1 cellular context compared by ENCODE assay signal in the genomic region with DNA sequence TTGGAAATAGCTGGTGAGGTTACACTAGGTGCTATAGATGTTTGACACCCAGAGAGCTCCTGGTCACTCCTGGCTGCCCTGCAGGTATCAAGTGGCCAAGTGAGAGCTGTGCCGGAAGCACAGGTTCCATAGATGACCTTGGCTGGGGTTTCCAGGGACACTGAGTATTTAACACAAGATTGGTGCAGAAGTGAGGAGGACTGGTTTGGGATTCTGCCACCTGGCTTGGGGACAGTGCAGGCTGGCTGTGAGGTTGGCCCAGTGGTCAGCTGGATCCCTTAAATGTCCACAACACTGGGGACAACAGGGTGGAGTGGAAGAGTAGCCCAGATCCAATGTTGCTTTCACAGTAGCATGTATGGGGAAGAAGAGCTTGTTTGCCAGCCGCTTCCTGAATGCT.
TF ChIP-seq lines count a peak whose summit lies in the region.

No MANE protein-coding gene starts in this region.

TF ChIP-seq in H1, 55 proteins besides CTCF, POLR2A, EP300 and RAD21:
- TF ChIP-seq NRF1 (IDR thresholded peaks at IDR 0.05; ENCODE audit: low read depth, low read length) = no peak
- no peak for TF ChIP-seq SRF (IDR thresholded peaks at IDR 0.05; ENCODE audit: low read depth, low read length)
- TF ChIP-seq KDM5A (IDR thresholded peaks at IDR 0.05; ENCODE audit: low read length) = no peak
- TF ChIP-seq CREB1 (IDR thresholded peaks at IDR 0.05) = no peak
- no peak for TF ChIP-seq CHD1 (IDR thresholded peaks at IDR 0.05; ENCODE audit: low read depth, low read length)
- TF ChIP-seq KDM4A (IDR thresholded peaks at IDR 0.05; ENCODE audit: low read depth, low read length, severe bottlenecking) = no peak
- no peak for TF ChIP-seq HDAC2 (IDR thresholded peaks at IDR 0.05; ENCODE audit: borderline replicate concordance in 1 of 2, low read depth in 2 of 2, low read length in 2 of 2)
- no peak for TF ChIP-seq CEBPB (IDR thresholded peaks at IDR 0.05; ENCODE audit: low read depth, low read length)
- TF ChIP-seq TAF7 (optimal IDR thresholded peaks at IDR 0.05; ENCODE audit: borderline replicate concordance, low read depth, low read length) = no peak
- TF ChIP-seq BCL11A (IDR thresholded peaks at IDR 0.05; ENCODE audit: low read depth in 2 of 2, low read length in 2 of 2) = no peak
- TF ChIP-seq, protein P1, sequence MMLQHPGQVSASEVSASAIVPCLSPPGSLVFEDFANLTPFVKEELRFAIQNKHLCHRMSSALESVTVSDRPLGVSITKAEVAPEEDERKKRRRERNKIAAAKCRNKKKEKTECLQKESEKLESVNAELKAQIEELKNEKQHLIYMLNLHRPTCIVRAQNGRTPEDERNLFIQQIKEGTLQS (IDR thresholded peaks at IDR 0.05; ENCODE audit: insufficient read depth, low read depth, low read length) = no peak
- no peak for TF ChIP-seq JUN (IDR thresholded peaks at IDR 0.05; ENCODE audit: low read depth, low read length)
- TF ChIP-seq CBX5 (IDR thresholded peaks at IDR 0.05; ENCODE audit: low read depth, low read length) = no peak
- TF ChIP-seq, protein P2, sequence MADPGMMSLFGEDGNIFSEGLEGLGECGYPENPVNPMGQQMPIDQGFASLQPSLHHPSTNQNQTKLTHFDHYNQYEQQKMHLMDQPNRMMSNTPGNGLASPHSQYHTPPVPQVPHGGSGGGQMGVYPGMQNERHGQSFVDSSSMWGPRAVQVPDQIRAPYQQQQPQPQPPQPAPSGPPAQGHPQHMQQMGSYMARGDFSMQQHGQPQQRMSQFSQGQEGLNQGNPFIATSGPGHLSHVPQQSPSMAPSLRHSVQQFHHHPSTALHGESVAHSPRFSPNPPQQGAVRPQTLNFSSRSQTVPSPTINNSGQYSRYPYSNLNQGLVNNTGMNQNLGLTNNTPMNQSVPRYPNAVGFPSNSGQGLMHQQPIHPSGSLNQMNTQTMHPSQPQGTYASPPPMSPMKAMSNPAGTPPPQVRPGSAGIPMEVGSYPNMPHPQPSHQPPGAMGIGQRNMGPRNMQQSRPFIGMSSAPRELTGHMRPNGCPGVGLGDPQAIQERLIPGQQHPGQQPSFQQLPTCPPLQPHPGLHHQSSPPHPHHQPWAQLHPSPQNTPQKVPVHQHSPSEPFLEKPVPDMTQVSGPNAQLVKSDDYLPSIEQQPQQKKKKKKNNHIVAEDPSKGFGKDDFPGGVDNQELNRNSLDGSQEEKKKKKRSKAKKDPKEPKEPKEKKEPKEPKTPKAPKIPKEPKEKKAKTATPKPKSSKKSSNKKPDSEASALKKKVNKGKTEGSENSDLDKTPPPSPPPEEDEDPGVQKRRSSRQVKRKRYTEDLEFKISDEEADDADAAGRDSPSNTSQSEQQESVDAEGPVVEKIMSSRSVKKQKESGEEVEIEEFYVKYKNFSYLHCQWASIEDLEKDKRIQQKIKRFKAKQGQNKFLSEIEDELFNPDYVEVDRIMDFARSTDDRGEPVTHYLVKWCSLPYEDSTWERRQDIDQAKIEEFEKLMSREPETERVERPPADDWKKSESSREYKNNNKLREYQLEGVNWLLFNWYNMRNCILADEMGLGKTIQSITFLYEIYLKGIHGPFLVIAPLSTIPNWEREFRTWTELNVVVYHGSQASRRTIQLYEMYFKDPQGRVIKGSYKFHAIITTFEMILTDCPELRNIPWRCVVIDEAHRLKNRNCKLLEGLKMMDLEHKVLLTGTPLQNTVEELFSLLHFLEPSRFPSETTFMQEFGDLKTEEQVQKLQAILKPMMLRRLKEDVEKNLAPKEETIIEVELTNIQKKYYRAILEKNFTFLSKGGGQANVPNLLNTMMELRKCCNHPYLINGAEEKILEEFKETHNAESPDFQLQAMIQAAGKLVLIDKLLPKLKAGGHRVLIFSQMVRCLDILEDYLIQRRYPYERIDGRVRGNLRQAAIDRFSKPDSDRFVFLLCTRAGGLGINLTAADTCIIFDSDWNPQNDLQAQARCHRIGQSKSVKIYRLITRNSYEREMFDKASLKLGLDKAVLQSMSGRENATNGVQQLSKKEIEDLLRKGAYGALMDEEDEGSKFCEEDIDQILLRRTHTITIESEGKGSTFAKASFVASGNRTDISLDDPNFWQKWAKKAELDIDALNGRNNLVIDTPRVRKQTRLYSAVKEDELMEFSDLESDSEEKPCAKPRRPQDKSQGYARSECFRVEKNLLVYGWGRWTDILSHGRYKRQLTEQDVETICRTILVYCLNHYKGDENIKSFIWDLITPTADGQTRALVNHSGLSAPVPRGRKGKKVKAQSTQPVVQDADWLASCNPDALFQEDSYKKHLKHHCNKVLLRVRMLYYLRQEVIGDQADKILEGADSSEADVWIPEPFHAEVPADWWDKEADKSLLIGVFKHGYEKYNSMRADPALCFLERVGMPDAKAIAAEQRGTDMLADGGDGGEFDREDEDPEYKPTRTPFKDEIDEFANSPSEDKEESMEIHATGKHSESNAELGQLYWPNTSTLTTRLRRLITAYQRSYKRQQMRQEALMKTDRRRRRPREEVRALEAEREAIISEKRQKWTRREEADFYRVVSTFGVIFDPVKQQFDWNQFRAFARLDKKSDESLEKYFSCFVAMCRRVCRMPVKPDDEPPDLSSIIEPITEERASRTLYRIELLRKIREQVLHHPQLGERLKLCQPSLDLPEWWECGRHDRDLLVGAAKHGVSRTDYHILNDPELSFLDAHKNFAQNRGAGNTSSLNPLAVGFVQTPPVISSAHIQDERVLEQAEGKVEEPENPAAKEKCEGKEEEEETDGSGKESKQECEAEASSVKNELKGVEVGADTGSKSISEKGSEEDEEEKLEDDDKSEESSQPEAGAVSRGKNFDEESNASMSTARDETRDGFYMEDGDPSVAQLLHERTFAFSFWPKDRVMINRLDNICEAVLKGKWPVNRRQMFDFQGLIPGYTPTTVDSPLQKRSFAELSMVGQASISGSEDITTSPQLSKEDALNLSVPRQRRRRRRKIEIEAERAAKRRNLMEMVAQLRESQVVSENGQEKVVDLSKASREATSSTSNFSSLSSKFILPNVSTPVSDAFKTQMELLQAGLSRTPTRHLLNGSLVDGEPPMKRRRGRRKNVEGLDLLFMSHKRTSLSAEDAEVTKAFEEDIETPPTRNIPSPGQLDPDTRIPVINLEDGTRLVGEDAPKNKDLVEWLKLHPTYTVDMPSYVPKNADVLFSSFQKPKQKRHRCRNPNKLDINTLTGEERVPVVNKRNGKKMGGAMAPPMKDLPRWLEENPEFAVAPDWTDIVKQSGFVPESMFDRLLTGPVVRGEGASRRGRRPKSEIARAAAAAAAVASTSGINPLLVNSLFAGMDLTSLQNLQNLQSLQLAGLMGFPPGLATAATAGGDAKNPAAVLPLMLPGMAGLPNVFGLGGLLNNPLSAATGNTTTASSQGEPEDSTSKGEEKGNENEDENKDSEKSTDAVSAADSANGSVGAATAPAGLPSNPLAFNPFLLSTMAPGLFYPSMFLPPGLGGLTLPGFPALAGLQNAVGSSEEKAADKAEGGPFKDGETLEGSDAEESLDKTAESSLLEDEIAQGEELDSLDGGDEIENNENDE (IDR thresholded peaks at IDR 0.05; ENCODE audit: insufficient replicate concordance, low read length) = no peak
- TF ChIP-seq TEAD4 (IDR thresholded peaks at IDR 0.05; ENCODE audit: low read depth, low read length) = no peak
- TF ChIP-seq SP2 (IDR thresholded peaks at IDR 0.05; ENCODE audit: low read length) = no peak
- TF ChIP-seq, protein P3, sequence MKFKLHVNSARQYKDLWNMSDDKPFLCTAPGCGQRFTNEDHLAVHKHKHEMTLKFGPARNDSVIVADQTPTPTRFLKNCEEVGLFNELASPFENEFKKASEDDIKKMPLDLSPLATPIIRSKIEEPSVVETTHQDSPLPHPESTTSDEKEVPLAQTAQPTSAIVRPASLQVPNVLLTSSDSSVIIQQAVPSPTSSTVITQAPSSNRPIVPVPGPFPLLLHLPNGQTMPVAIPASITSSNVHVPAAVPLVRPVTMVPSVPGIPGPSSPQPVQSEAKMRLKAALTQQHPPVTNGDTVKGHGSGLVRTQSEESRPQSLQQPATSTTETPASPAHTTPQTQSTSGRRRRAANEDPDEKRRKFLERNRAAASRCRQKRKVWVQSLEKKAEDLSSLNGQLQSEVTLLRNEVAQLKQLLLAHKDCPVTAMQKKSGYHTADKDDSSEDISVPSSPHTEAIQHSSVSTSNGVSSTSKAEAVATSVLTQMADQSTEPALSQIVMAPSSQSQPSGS (IDR thresholded peaks at IDR 0.05; ENCODE audit: low read length) = no peak
- no peak for TF ChIP-seq CHD2 (IDR thresholded peaks at IDR 0.05; ENCODE audit: low read length)
